ENCODE assay signal across 15 cellular contexts in genomic region chr9:78133751-78134150, GRCh38.
DNase-seq lines count a peak whose midpoint lies in the region; ATAC-seq and TF ChIP-seq lines count a peak whose summit lies in the region.
"Had no signal": no experiment of that assay in that cellular context is flagged by ENCODE, and none has a peak within 500 bp of the region (broad histone marks: within the 10 kb centered on the region; RNA-seq: fewer than 3 reads in every experiment).

No MANE protein-coding gene starts in this region.

- DNase-seq in epithelial cell of esophagus (ENCODE audit: low read depth) (peak; percentile 37), NCI-H2196 treated with DMSO at 0.1 percent for 48 hours (lab: John Stamatoyannopoulos, UW; ENCODE audit: unreplicated experiment) (no peak), occipital lobe (lab: John Stamatoyannopoulos, UW) (no peak), retina (no peak)
- DNase-seq: CD8-positive, alpha-beta T cell; H9; KBM-7; NCI-H187; NCI-H526 treated with DMSO at 0.1 percent for 48 hours; SHP77 had no signal

- ATAC-seq in GM18505 (IDR thresholded peaks at IDR 0.05; ENCODE audit: unreplicated experiment): peak; percentile 68
- ATAC-seq in GM19351 (IDR thresholded peaks at IDR 0.05; ENCODE audit: unreplicated experiment): peak; percentile 60
- peak; percentile 37 for ATAC-seq in HG03432 (IDR thresholded peaks at IDR 0.05; ENCODE audit: unreplicated experiment)
- ATAC-seq: CD8-positive, alpha-beta T cell; sciatic nerve had no signal

- no peak for TF ChIP-seq CTCF in epithelial cell of esophagus (IDR thresholded peaks at IDR 0.05; ENCODE audit: insufficient read depth, low read depth, low read length, missing control alignments)

- no peak overlapping the region for H3K4me3 ChIP-seq in epithelial cell of esophagus (ENCODE audit: low read length)
- H3K4me3 ChIP-seq: hepatocyte had no signal

- TF ChIP-seq POLR2A in GM18505 (IDR thresholded peaks at IDR 0.05; ENCODE audit: borderline replicate concordance, extremely low read depth, insufficient read depth, insufficient read length): no peak
